ENCODE assay signal across 21 cellular contexts in genomic region chr2:240663791-240664190, GRCh38. TPM values are rescaled to one million over a fixed set of nuclear protein-coding genes. Genes with fewer than 3 reads are reported as not detected.
A peak's percentile ranks its signal among the peaks of the same experiment; 100 is the strongest.
DNase-seq lines count a peak whose midpoint lies in the region; ATAC-seq and TF ChIP-seq lines count a peak whose summit lies in the region.
"Had no signal": no experiment of that assay in that cellular context is flagged by ENCODE, and none has a peak within 500 bp of the region (broad histone marks: within the 10 kb centered on the region; RNA-seq: fewer than 3 reads in every experiment).

No MANE protein-coding gene starts in this region.

- TF ChIP-seq CTCF in Panc1 (IDR thresholded peaks at IDR 0.05) (peak; percentile 20; the same call in 1 of the 2 replicates), chondrocyte (IDR thresholded peaks at IDR 0.05) (peak; percentile 42), glutamatergic neuron (IDR thresholded peaks at IDR 0.05; ENCODE audit: partially characterized antibody, unreplicated experiment) (peak; percentile 28), type B pancreatic cell (conservative IDR thresholded peaks at IDR 0.05) (peak; percentile 52)

- H3K9me3 Mint-ChIP-seq in chondrocyte (ENCODE audit: low read depth) = peaks cover 16% of the 10 kb centered on the region
- peaks cover 4% of the 10 kb centered on the region for H3K9me3 Mint-ChIP-seq in glutamatergic neuron (ENCODE audit: unreplicated experiment)
- H3K9me3 Mint-ChIP-seq in type B pancreatic cell = peaks cover 6% of the 10 kb centered on the region

- peaks cover 36% of the 10 kb centered on the region for H3K27me3 ChIP-seq in Panc1 (ENCODE audit: control insufficient read depth, insufficient read depth, low read length)

- intact Hi-C loops in Panc1 (cut with micrococcal nuclease; ENCODE audit: unreplicated experiment) = no loop called here

- no peaks in the 10 kb centered on the region for H3K4me1 ChIP-seq in Panc1 (ENCODE audit: control insufficient read depth, insufficient read depth, low read length)
- H3K4me1 ChIP-seq: BE2C had no signal

- DNase-seq in Panc1 (ENCODE audit: low read depth, low spot score) (no peak), chondrocyte (ENCODE audit: low spot score) (no peak), glutamatergic neuron (no peak), type B pancreatic cell (ENCODE audit: extremely low spot score, unreplicated experiment) (no peak), NCI-H446 treated with DMSO at 0.1 percent for 48 hours (lab: John Stamatoyannopoulos, UW) (no peak), NCI-H69 (lab: John Stamatoyannopoulos, UW) (no peak), GDM1 (lab: John Stamatoyannopoulos, UW) (no peak)
- DNase-seq: BE2C; Calu3; CD4-positive, alpha-beta memory T cell; DMS53; HCEC 1CT; KBM-7; NCI-H1436; NCI-H2029 treated with DMSO at 0.1 percent for 48 hours; NCI-H2171 treated with DMSO at 0.1 percent for 48 hours; NCI-H774; PC-9 had no signal

- POLR2A ChIA-PET in Panc1 (lab: Charles Lee) = no interaction called here

- H3K36me3 ChIP-seq in Panc1 (ENCODE audit: control insufficient read depth, insufficient read depth, low read length) = no peaks in the 10 kb centered on the region
- H3K36me3 ChIP-seq: BE2C had no signal

- peaks cover 51% of the 10 kb centered on the region for H3K27me3 Mint-ChIP-seq in chondrocyte (ENCODE audit: low read depth)
- peaks cover 2% of the 10 kb centered on the region for H3K27me3 Mint-ChIP-seq in glutamatergic neuron (ENCODE audit: unreplicated experiment)
- peaks cover 61% of the 10 kb centered on the region for H3K27me3 Mint-ChIP-seq in type B pancreatic cell

- CTCF ChIA-PET in Panc1 (lab: Charles Lee) = no interaction called here

- H3K27ac ChIP-seq in Panc1 (ENCODE audit: low read length) = no peak overlapping the region
- H3K27ac ChIP-seq: PC-9, SK-N-MC had no signal

- no peak for ATAC-seq in Panc1
- ATAC-seq: Right ventricle myocardium inferior had no signal

- H3K9me3 ChIP-seq in Panc1 (ENCODE audit: control insufficient read depth, insufficient read depth, low read depth, low read length) = no peaks in the 10 kb centered on the region
- H3K9me3 ChIP-seq: BE2C had no signal

- no peak overlapping the region for H3K4me3 ChIP-seq in Panc1 (ENCODE audit: low read depth in 2 of 2, low read length in 2 of 2)
- H3K4me3 ChIP-seq: PC-9, SK-N-MC had no signal

- peaks cover 3% of the 10 kb centered on the region for H3K36me3 Mint-ChIP-seq in chondrocyte (ENCODE audit: low read depth)
- no peaks in the 10 kb centered on the region for H3K36me3 Mint-ChIP-seq in glutamatergic neuron (ENCODE audit: unreplicated experiment)
- H3K36me3 Mint-ChIP-seq in type B pancreatic cell = no peaks in the 10 kb centered on the region
- H3K36me3 Mint-ChIP-seq: CD4-positive, alpha-beta memory T cell had no signal

- no peak overlapping the region for H3K27ac Mint-ChIP-seq in chondrocyte (ENCODE audit: unreplicated experiment)
- no peak overlapping the region for H3K27ac Mint-ChIP-seq in glutamatergic neuron (ENCODE audit: unreplicated experiment)
- no peak overlapping the region for H3K27ac Mint-ChIP-seq in type B pancreatic cell
- H3K27ac Mint-ChIP-seq: CD4-positive, alpha-beta memory T cell had no signal

- in situ Hi-C loops in Panc1 (cut with HindIII; ENCODE audit: low pct_unique_long_range_greater_than_20kb, low sequenced_read_pairs) = no loop called here

- H3K4me1 Mint-ChIP-seq in chondrocyte (ENCODE audit: low read depth) (peaks cover 4% of the 10 kb centered on the region), glutamatergic neuron (ENCODE audit: low read depth, unreplicated experiment) (no peaks in the 10 kb centered on the region), type B pancreatic cell (ENCODE audit: unreplicated experiment) (no peaks in the 10 kb centered on the region)
- H3K4me1 Mint-ChIP-seq: CD4-positive, alpha-beta memory T cell had no signal

- H3K4me3 Mint-ChIP-seq in chondrocyte (ENCODE audit: unreplicated experiment) = no peak overlapping the region
- no peak overlapping the region for H3K4me3 Mint-ChIP-seq in glutamatergic neuron (ENCODE audit: unreplicated experiment)
- no peak overlapping the region for H3K4me3 Mint-ChIP-seq in type B pancreatic cell
- H3K4me3 Mint-ChIP-seq: CD4-positive, alpha-beta memory T cell had no signal

- BruUV-seq in Panc1 (replicated peaks; lab: Mats Ljungman, UMichigan) = no TSS peak

RNA-seq across cellular contexts. Expression of gene AQP12B, which starts 18.9 kb away (rescaled TPM):
- total RNA-seq in Panc1 (2021; ENCODE audit: unreplicated experiment) = not detected
- not detected for polyA plus RNA-seq in Panc1 (2012; ENCODE audit: insufficient read length)
- total RNA-seq in chondrocyte = not detected in 3 replicates
- total RNA-seq in glutamatergic neuron (ENCODE audit: unreplicated experiment) = not detected
- total RNA-seq in type B pancreatic cell (ENCODE audit: low replicate concordance) = 0.10 and 0.43 TPM in 2 replicates
- total RNA-seq: Calu3; CD4-positive, alpha-beta memory T cell; NCI-H460; PC-9; Right ventricle myocardium inferior had no signal
- polyA plus RNA-seq: CD4-positive, alpha-beta memory T cell had no signal

RNA-seq across cellular contexts. Expression of gene AQP12A, which starts 27.9 kb away (rescaled TPM):
- total RNA-seq in Panc1 (2021; ENCODE audit: unreplicated experiment) = not detected
- polyA plus RNA-seq in Panc1 (2012; ENCODE audit: insufficient read length) = not detected
- total RNA-seq in chondrocyte = not detected in 3 replicates
- total RNA-seq in glutamatergic neuron (ENCODE audit: unreplicated experiment) = not detected
- 0.97 TPM in 1 of 2 replicates, not detected in the other for total RNA-seq in type B pancreatic cell (ENCODE audit: low replicate concordance)
- total RNA-seq: Calu3; CD4-positive, alpha-beta memory T cell; NCI-H460; PC-9; Right ventricle myocardium inferior had no signal
- polyA plus RNA-seq: CD4-positive, alpha-beta memory T cell had no signal

RNA-seq across cellular contexts. Expression of gene GPR35, which starts 38.5 kb away (rescaled TPM):
- 1.3 TPM for total RNA-seq in Panc1 (2021; ENCODE audit: unreplicated experiment)
- 2.3 TPM for polyA plus RNA-seq in Panc1 (2012; ENCODE audit: insufficient read length)
- 1.9 to 2.9 TPM (median 2.8 TPM) in 3 replicates for total RNA-seq in chondrocyte
- 1.5 TPM for total RNA-seq in glutamatergic neuron (ENCODE audit: unreplicated experiment)
- total RNA-seq in type B pancreatic cell (ENCODE audit: low replicate concordance) = 3.6 and 3.9 TPM in 2 replicates
